7 cellular contexts compared by ENCODE assay signal in the genomic region with DNA sequence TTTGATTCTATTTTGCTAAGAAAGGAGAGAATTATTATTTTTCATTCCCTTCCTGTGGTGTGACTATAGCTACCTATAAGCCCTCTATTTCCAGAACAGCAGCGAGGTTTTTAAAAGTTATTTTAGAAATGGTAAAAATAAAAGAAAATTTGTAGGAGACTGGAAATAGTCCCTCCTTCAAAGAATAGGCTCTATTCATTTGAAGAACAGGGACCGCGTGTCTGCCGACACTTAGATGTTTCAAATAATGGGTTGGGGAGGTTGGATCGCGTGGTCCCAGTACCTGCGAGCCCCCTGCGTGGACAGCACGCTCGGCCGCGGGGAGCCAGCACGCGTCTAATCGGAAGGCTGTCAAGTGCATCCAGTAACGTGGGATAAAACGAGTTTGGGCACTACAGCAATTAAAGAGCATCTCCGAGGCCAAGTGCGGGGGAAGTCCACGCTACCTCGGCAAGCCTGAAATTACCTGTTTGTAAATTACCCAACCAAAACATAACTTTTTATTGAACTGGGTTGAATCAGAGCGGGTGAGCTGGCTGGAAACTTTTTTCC. TPM values are rescaled to one million over a fixed set of nuclear protein-coding genes. Genes with fewer than 3 reads are reported as not detected.
DNase-seq lines count a peak whose midpoint lies in the region; ATAC-seq and TF ChIP-seq lines count a peak whose summit lies in the region.

No MANE protein-coding gene starts in this region.

- H3K27me3 Mint-ChIP-seq in effector memory CD8-positive, alpha-beta T cell = peaks cover 6 to 34% of the 10 kb centered on the region in 2 donors
- H3K27me3 Mint-ChIP-seq in naive B cell = peaks cover 26 to 35% (median 34%) of the 10 kb centered on the region in 3 donors

- no peak for ATAC-seq in effector memory CD8-positive, alpha-beta T cell (replicated peaks)
- no peak for ATAC-seq in naive B cell (ENCODE audit: low read depth in 2 of 2)
- ATAC-seq in GM18519 (IDR thresholded peaks at IDR 0.05; ENCODE audit: low FRiP score, unreplicated experiment) = no peak
- no peak for ATAC-seq in HG03280 (IDR thresholded peaks at IDR 0.05; ENCODE audit: unreplicated experiment)

- peaks cover 0 to 3% of the 10 kb centered on the region in 2 donors for H3K9me3 Mint-ChIP-seq in effector memory CD8-positive, alpha-beta T cell
- peaks cover 0 to 7% (median 0%) of the 10 kb centered on the region in 7 donors for H3K9me3 Mint-ChIP-seq in naive B cell

- DNase-seq in GM12865 (ENCODE audit: low read depth) = no peak
- DNase-seq in NCI-H1694 (lab: John Stamatoyannopoulos, UW) = peak; percentile 13
- no peak for DNase-seq in effector memory CD8-positive, alpha-beta T cell
- DNase-seq in naive B cell = no peak
- no peak for DNase-seq in NCI-H1048 (lab: John Stamatoyannopoulos, UW)

- H3K4me3 ChIP-seq in GM12865 (ENCODE audit: low read depth, low read length) = peak overlapping the region; percentile 36

- no peak for TF ChIP-seq CTCF in GM12865 (IDR thresholded peaks at IDR 0.05; ENCODE audit: insufficient read depth, low read depth, low read length, missing control alignments)

- H3K4me1 Mint-ChIP-seq in effector memory CD8-positive, alpha-beta T cell (ENCODE audit: low read depth in 2 of 2) = peaks cover 0 to 5% of the 10 kb centered on the region in 2 donors
- H3K4me1 Mint-ChIP-seq in naive B cell = peaks cover 0 to 10% (median 5%) of the 10 kb centered on the region in 3 donors

- H3K4me3 Mint-ChIP-seq in effector memory CD8-positive, alpha-beta T cell = peak overlapping the region; percentile 40 to 58
- H3K4me3 Mint-ChIP-seq in naive B cell = peak overlapping the region in 6 of 8 donors; percentile 20 to 75 (median 54)

- no peak overlapping the region for H3K27ac Mint-ChIP-seq in effector memory CD8-positive, alpha-beta T cell
- H3K27ac Mint-ChIP-seq in naive B cell = no peak overlapping the region

- peaks cover 3% of the 10 kb centered on the region for H3K36me3 Mint-ChIP-seq in effector memory CD8-positive, alpha-beta T cell (ENCODE audit: insufficient read depth)
- H3K36me3 Mint-ChIP-seq in naive B cell = no peaks in the 10 kb centered on the region

RNA-seq across cellular contexts. Expression of a gene that starts 1.0 kb away (rescaled TPM):
- polyA plus RNA-seq in naive B cell (ENCODE audit: low read depth in 6 of 6) = not detected
